In the genomic region with DNA sequence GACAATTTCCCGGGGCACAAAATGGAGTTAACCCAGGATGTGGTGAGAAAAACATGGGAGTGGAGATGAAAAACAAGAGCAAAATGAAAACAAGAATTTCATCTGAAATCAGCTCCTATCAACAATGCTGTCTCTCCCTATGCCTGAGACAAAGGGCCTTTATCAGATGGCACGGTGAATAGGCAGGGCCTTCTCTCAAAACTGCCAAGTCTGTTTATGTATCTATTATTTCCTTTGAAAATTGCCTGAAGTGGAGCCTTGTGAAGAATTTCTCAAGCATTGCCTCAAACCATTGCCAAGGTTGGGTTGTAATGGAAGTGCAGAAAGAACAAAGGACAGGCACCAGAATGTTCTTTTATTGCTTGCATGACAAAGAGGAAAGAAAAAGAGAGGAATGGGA, we compare ENCODE assay signal across 21 cellular contexts.
DNase-seq lines count a peak whose midpoint lies in the region; ATAC-seq and TF ChIP-seq lines count a peak whose summit lies in the region.
"Had no signal": no experiment of that assay in that cellular context is flagged by ENCODE, and none has a peak within 500 bp of the region (broad histone marks: within the 10 kb centered on the region; RNA-seq: fewer than 3 reads in every experiment).

No MANE protein-coding gene starts in this region.

- no peaks in the 10 kb centered on the region for H3K9me2 ChIP-seq in PC-9 (ENCODE audit: insufficient read depth)

- no TSS peak for BruUV-seq in PC-9 (replicated peaks; lab: Mats Ljungman, UMichigan)

- H3K27ac Mint-ChIP-seq in chondrocyte (ENCODE audit: unreplicated experiment): no peak overlapping the region
- H3K27ac Mint-ChIP-seq: GM23338, IgD-negative memory B cell had no signal

- no peaks in the 10 kb centered on the region for H3K9me3 ChIP-seq in PC-9 (ENCODE audit: insufficient read depth, low read depth)
- no peaks in the 10 kb centered on the region for H3K9me3 ChIP-seq in parathyroid adenoma (ENCODE audit: control insufficient read depth, low read length)
- H3K9me3 ChIP-seq: A549, BE2C had no signal

- H3K27ac ChIP-seq in PC-9 (no peak overlapping the region), parathyroid adenoma (peak overlapping the region; percentile 6)
- H3K27ac ChIP-seq: A549 had no signal

- H3K4me1 Mint-ChIP-seq in chondrocyte (ENCODE audit: low read depth): no peaks in the 10 kb centered on the region
- H3K4me1 Mint-ChIP-seq: IgD-negative memory B cell had no signal

- H3K79me2 ChIP-seq in PC-9 (ENCODE audit: low read depth) (no peaks in the 10 kb centered on the region), parathyroid adenoma (no peaks in the 10 kb centered on the region)

- H2AFZ ChIP-seq in PC-9: peak overlapping the region; percentile 22; the same call in 1 of the 2 replicates
- H2AFZ ChIP-seq in parathyroid adenoma: no peak overlapping the region
- H2AFZ ChIP-seq: GM23338 had no signal

- H3K36me3 ChIP-seq in PC-9 (ENCODE audit: low read depth): no peaks in the 10 kb centered on the region
- no peaks in the 10 kb centered on the region for H3K36me3 ChIP-seq in parathyroid adenoma (ENCODE audit: control insufficient read depth, insufficient read depth, low read length)
- H3K36me3 ChIP-seq: BE2C had no signal

- intact Hi-C loops in PC-9 (cut with micrococcal nuclease; ENCODE audit: unreplicated experiment) (no loop called here), posterior vena cava (cut with DNase I) (no loop called here)

- POLR2A ChIA-PET in PC-9 (lab: Charles Lee; ENCODE audit: unreplicated experiment): no interaction called here

- H3K27me3 Mint-ChIP-seq in chondrocyte (ENCODE audit: low read depth): peaks cover 1% of the 10 kb centered on the region
- H3K27me3 Mint-ChIP-seq: IgD-negative memory B cell had no signal

- no peaks in the 10 kb centered on the region for H4K20me1 ChIP-seq in PC-9 (ENCODE audit: insufficient read depth)

- TF ChIP-seq CTCF in PC-9 (conservative IDR thresholded peaks at IDR 0.05): no peak
- TF ChIP-seq CTCF in parathyroid adenoma (IDR thresholded peaks at IDR 0.05): no peak
- no peak for TF ChIP-seq CTCF in chondrocyte (IDR thresholded peaks at IDR 0.05)

- no peak overlapping the region for H3K4me3 ChIP-seq in PC-9
- H3K4me3 ChIP-seq in parathyroid adenoma (ENCODE audit: low read depth, low read length): no peak overlapping the region
- H3K4me3 ChIP-seq: A549, GM12878, GM23338 had no signal

- ATAC-seq in HG02763 (IDR thresholded peaks at IDR 0.05; ENCODE audit: unreplicated experiment): no peak
- ATAC-seq: A549, GM12878, GM23338 had no signal

- DNase-seq in COLO829 (ENCODE audit: low spot score): peak; percentile 66
- no peak for DNase-seq in PC-9
- DNase-seq in foreskin melanocyte: peak; percentile 82
- no peak for DNase-seq in posterior vena cava (ENCODE audit: low spot score)
- DNase-seq in Kasumi-1 (lab: John Stamatoyannopoulos, UW): no peak
- no peak for DNase-seq in chondrocyte (ENCODE audit: low spot score)
- DNase-seq: BE2C, DND-41, HCEC 1CT, NCI-H187 treated with DMSO at 0.1 percent for 48 hours, NCI-H2107, NCI-H2227 treated with DMSO at 0.1 percent for 48 hours, NCI-H524, OCI-M1, Right ventricle myocardium superior had no signal

- no peak overlapping the region for H3K4me2 ChIP-seq in PC-9
- no peak overlapping the region for H3K4me2 ChIP-seq in parathyroid adenoma (ENCODE audit: low read length)
- H3K4me2 ChIP-seq: A549, GM23338 had no signal

- H3K27me3 ChIP-seq in PC-9 (ENCODE audit: insufficient read depth, low read depth): no peaks in the 10 kb centered on the region
- H3K27me3 ChIP-seq in parathyroid adenoma (ENCODE audit: control insufficient read depth, insufficient read depth, low read length): no peaks in the 10 kb centered on the region
- H3K27me3 ChIP-seq: BE2C had no signal

- CTCF ChIA-PET in PC-9 (lab: Charles Lee): no interaction called here

- H3K4me1 ChIP-seq in PC-9 (replicated peaks; ENCODE audit: insufficient read depth) (no peaks in the 10 kb centered on the region), parathyroid adenoma (no peaks in the 10 kb centered on the region)
- H3K4me1 ChIP-seq: A549, BE2C had no signal

- H3F3A ChIP-seq in PC-9 (ENCODE audit: insufficient read depth, low read depth): no peaks in the 10 kb centered on the region

- no peak overlapping the region for H3K9ac ChIP-seq in parathyroid adenoma

- H3K36me3 Mint-ChIP-seq in chondrocyte (ENCODE audit: low read depth): no peaks in the 10 kb centered on the region
- H3K36me3 Mint-ChIP-seq: IgD-negative memory B cell had no signal

- H3K4me3 Mint-ChIP-seq in chondrocyte (ENCODE audit: unreplicated experiment): no peak overlapping the region
- H3K4me3 Mint-ChIP-seq: GM23338, IgD-negative memory B cell had no signal

- peaks cover 4% of the 10 kb centered on the region for H3K9me3 Mint-ChIP-seq in chondrocyte (ENCODE audit: low read depth)
- H3K9me3 Mint-ChIP-seq: GM23338 had no signal

Comparison
In these comparisons a context has a peak if more than half of its experiments do, and no peak if none do; other contexts are left out.
1. DNase-seq: peak in COLO829 (single experiment) and foreskin melanocyte (single experiment); none in PC-9 (0 of 2), posterior vena cava (single experiment), Kasumi-1 (0 of 2) and chondrocyte (single experiment).